ENCODE assay signal across 18 cellular contexts in genomic region chr19:14437578-14438140, GRCh38. TPM values are rescaled to one million over a fixed set of nuclear protein-coding genes. Genes with fewer than 3 reads are reported as not detected.
DNase-seq lines count a peak whose midpoint lies in the region; ATAC-seq and TF ChIP-seq lines count a peak whose summit lies in the region.
"Had no signal": no experiment of that assay in that cellular context is flagged by ENCODE, and none has a peak within 500 bp of the region (broad histone marks: within the 10 kb centered on the region; RNA-seq: fewer than 3 reads in every experiment).

No MANE protein-coding gene starts in this region.

- H3K4me2 ChIP-seq in DOHH2 (ENCODE audit: low read length) (0 out of 2 replicates have a peak overlapping the region, but pooled peaks have one; percentile 9), mesendoderm (ENCODE audit: low read length) (no peak overlapping the region)

- H3K27me3 ChIP-seq in CD4-positive, alpha-beta T cell (ENCODE audit: control insufficient read depth, insufficient read depth, low read length): no peaks in the 10 kb centered on the region
- no peaks in the 10 kb centered on the region for H3K27me3 ChIP-seq in DOHH2 (ENCODE audit: control insufficient read depth, low read length)
- H3K27me3 ChIP-seq in mesendoderm (ENCODE audit: insufficient read depth, low read length, poor library complexity): no peaks in the 10 kb centered on the region
- H3K27me3 ChIP-seq: BE2C had no signal

- no peak overlapping the region for H2AK5ac ChIP-seq in mesendoderm (ENCODE audit: low read length)

- no CpG with 5 or more reads among the region's 7 CpGs for WGBS in mesendoderm (ENCODE audit: extremely low coverage, insufficient coverage, low lambda C conversion rate)

- H3K4ac ChIP-seq in mesendoderm (ENCODE audit: low read depth, low read length): no peak overlapping the region

- H3K9me3 ChIP-seq in CD4-positive, alpha-beta T cell (ENCODE audit: control insufficient read depth, low read length): no peaks in the 10 kb centered on the region
- no peaks in the 10 kb centered on the region for H3K9me3 ChIP-seq in DOHH2 (ENCODE audit: control insufficient read depth, insufficient read depth, low read length)
- H3K9me3 ChIP-seq: BE2C had no signal

- H4K8ac ChIP-seq in mesendoderm (ENCODE audit: low read depth, low read length): no peak overlapping the region

- H3F3A ChIP-seq in DOHH2 (ENCODE audit: control insufficient read depth, insufficient read depth): peaks cover 12% of the 10 kb centered on the region; the same call in 1 of the 2 replicates

- H3K4me1 ChIP-seq in DOHH2 (ENCODE audit: control insufficient read depth, low read length): peaks cover 62% of the 10 kb centered on the region
- H3K4me1 ChIP-seq in mesendoderm (ENCODE audit: control insufficient read depth, low read depth, low read length): no peaks in the 10 kb centered on the region
- H3K4me1 ChIP-seq: BE2C had no signal

- no peak overlapping the region for H3K23ac ChIP-seq in mesendoderm (ENCODE audit: low read length)

- H2BK5ac ChIP-seq in mesendoderm (ENCODE audit: low read length): no peak overlapping the region

- DNase-seq in CD4-positive, alpha-beta T cell: no peak
- no peak for DNase-seq in activated CD4-positive, alpha-beta memory T cell treated with anti-CD3 and anti-CD28 coated beads for 36 hours
- DNase-seq in mesendoderm (peak; percentile 34), NCI-H2107 treated with DMSO at 0.1 percent for 48 hours (lab: John Stamatoyannopoulos, UW; ENCODE audit: unreplicated experiment) (no peak), HT-29 (ENCODE audit: low spot score) (no peak)
- DNase-seq: activated gamma-delta T cell, BE2C, dermis blood vessel endothelial cell, left ventricle myocardium superior, NCI-H1092, NCI-H2107, NCI-H82 had no signal

- H3K9me3 Mint-ChIP-seq in CD4-positive, alpha-beta T cell: no peaks in the 10 kb centered on the region
- H3K9me3 Mint-ChIP-seq in activated CD4-positive, alpha-beta memory T cell treated with anti-CD3 and anti-CD28 coated beads for 36 hours: no peaks in the 10 kb centered on the region

- ATAC-seq in CD4-positive, alpha-beta T cell (ENCODE audit: poor library complexity): no peak
- no peak for ATAC-seq in GM18517 (IDR thresholded peaks at IDR 0.05; ENCODE audit: unreplicated experiment)
- ATAC-seq: left ventricle myocardium superior, SK-N-SH treated with all-trans-retinoic acid at 6 μM for 48 hours had no signal

- no peak overlapping the region for H3K56ac ChIP-seq in mesendoderm (ENCODE audit: low read length)

- H3K9me2 ChIP-seq in DOHH2 (replicated peaks; ENCODE audit: control insufficient read depth, low read length): no peaks in the 10 kb centered on the region

- CTCF ChIA-PET in CD4-positive, alpha-beta T cell (lab: Charles Lee): interaction anchor here (0.9 to 1.3 kb wide), 2 partner anchors 35 to 301 kb away, joined by 5 read pairs; partner anchors contain the start of gene ASF1B
- CTCF ChIA-PET in activated CD4-positive, alpha-beta memory T cell treated with anti-CD3 and anti-CD28 coated beads for 36 hours (lab: Charles Lee): no interaction called here

- H4K5ac ChIP-seq in mesendoderm (ENCODE audit: low read length): no peak overlapping the region

- POLR2A ChIA-PET in CD4-positive, alpha-beta T cell (lab: Charles Lee): interaction anchor here (0.8 to 1.0 kb wide), 3 partner anchors 8 to 57 kb away, joined by 3 read pairs; partner anchors contain the start of gene ADGRE5
- POLR2A ChIA-PET in activated CD4-positive, alpha-beta memory T cell treated with anti-CD3 and anti-CD28 coated beads for 36 hours (lab: Charles Lee): interaction anchor here (0.7 kb wide), 1 partner anchor 29 kb away, joined by 3 read pairs; no protein-coding TSS in a partner anchor

- H4K20me1 ChIP-seq in DOHH2 (ENCODE audit: control insufficient read depth, insufficient read depth, low read depth, low read length): peaks cover 8% of the 10 kb centered on the region

- no peak for TF ChIP-seq CTCF in CD4-positive, alpha-beta T cell (IDR thresholded peaks at IDR 0.05)
- no peak for TF ChIP-seq CTCF in DOHH2 (IDR thresholded peaks at IDR 0.05; ENCODE audit: low read depth, low read length, poor library complexity, severe bottlenecking)

- no peak overlapping the region for H3K9ac ChIP-seq in mesendoderm (ENCODE audit: low read length)
- H3K9ac ChIP-seq: parathyroid adenoma had no signal

- H3K36me3 Mint-ChIP-seq in CD4-positive, alpha-beta T cell (ENCODE audit: low read depth): peaks cover 22% of the 10 kb centered on the region
- peaks cover 15% of the 10 kb centered on the region for H3K36me3 Mint-ChIP-seq in activated CD4-positive, alpha-beta memory T cell treated with anti-CD3 and anti-CD28 coated beads for 36 hours

- H3K4me3 ChIP-seq in DOHH2 (ENCODE audit: low read length) (no peak overlapping the region), mesendoderm (ENCODE audit: low read length) (no peak overlapping the region)
- H3K4me3 ChIP-seq: skin epidermis had no signal

- no peaks in the 10 kb centered on the region for H3K27me3 Mint-ChIP-seq in CD4-positive, alpha-beta T cell
- H3K27me3 Mint-ChIP-seq in activated CD4-positive, alpha-beta memory T cell treated with anti-CD3 and anti-CD28 coated beads for 36 hours: no peaks in the 10 kb centered on the region

- intact Hi-C loops in CD4-positive, alpha-beta T cell (cut with DNase I, micrococcal nuclease): no loop called here
- intact Hi-C loops in activated CD4-positive, alpha-beta memory T cell treated with anti-CD3 and anti-CD28 coated beads for 36 hours (cut with micrococcal nuclease): no loop called here

- H3K4me3 Mint-ChIP-seq in CD4-positive, alpha-beta T cell: peak overlapping the region; percentile 40
- H3K4me3 Mint-ChIP-seq in activated CD4-positive, alpha-beta memory T cell treated with anti-CD3 and anti-CD28 coated beads for 36 hours: no peak overlapping the region

- peak overlapping the region; percentile 71 for H3K27ac Mint-ChIP-seq in CD4-positive, alpha-beta T cell
- peak overlapping the region; percentile 33 for H3K27ac Mint-ChIP-seq in activated CD4-positive, alpha-beta memory T cell treated with anti-CD3 and anti-CD28 coated beads for 36 hours

- H3K79me2 ChIP-seq in DOHH2 (ENCODE audit: control insufficient read depth, low read length) (peaks cover 90% of the 10 kb centered on the region), mesendoderm (ENCODE audit: control insufficient read depth, insufficient read depth, low read length) (no peaks in the 10 kb centered on the region)

- H2BK120ac ChIP-seq in mesendoderm (ENCODE audit: low read depth, low read length): no peak overlapping the region

- no peak overlapping the region for H3K27ac ChIP-seq in CD4-positive, alpha-beta T cell (ENCODE audit: low read depth, low read length)
- H3K27ac ChIP-seq in DOHH2 (ENCODE audit: low read depth, low read length): no peak overlapping the region
- H3K27ac ChIP-seq in mesendoderm (ENCODE audit: low read depth, low read length): no peak overlapping the region
- H3K27ac ChIP-seq: parathyroid adenoma, skin epidermis had no signal

- peaks cover 65% of the 10 kb centered on the region for H3K4me1 Mint-ChIP-seq in CD4-positive, alpha-beta T cell (ENCODE audit: low read depth)
- peaks cover 46% of the 10 kb centered on the region for H3K4me1 Mint-ChIP-seq in activated CD4-positive, alpha-beta memory T cell treated with anti-CD3 and anti-CD28 coated beads for 36 hours (ENCODE audit: low read depth)

- no peak overlapping the region for H2BK15ac ChIP-seq in mesendoderm (replicated peaks; ENCODE audit: low read depth)

- no peaks in the 10 kb centered on the region for H3K79me1 ChIP-seq in mesendoderm (ENCODE audit: low read length)

- H3K36me3 ChIP-seq in DOHH2 (ENCODE audit: control insufficient read depth, low read length) (peaks cover 44% of the 10 kb centered on the region), mesendoderm (ENCODE audit: control insufficient read depth, insufficient read depth, low read length) (no peaks in the 10 kb centered on the region)

- H3K18ac ChIP-seq in mesendoderm (ENCODE audit: low read length): no peak overlapping the region

RNA-seq across cellular contexts. Expression of gene PKN1, which starts 4.6 kb away (rescaled TPM):
- 100 to 1,000 TPM; 171 TPM for total RNA-seq in CD4-positive, alpha-beta T cell
- total RNA-seq in activated CD4-positive, alpha-beta memory T cell treated with anti-CD3 and anti-CD28 coated beads for 36 hours: 100 to 1,000 TPM; 188 to 207 TPM
- 35.9 TPM for polyA plus RNA-seq in mesendoderm (2013, experiment 1 of 2)
- 37.9 TPM for polyA plus RNA-seq in mesendoderm (2013, experiment 2 of 2)
- 59.9 and 66.9 TPM in 2 replicates for total RNA-seq in HT-29 (2014; rRNA removed; shearing (Covaris generic))

RNA-seq across cellular contexts. Expression of gene DDX39A, which starts 18.5 kb away (rescaled TPM):
- total RNA-seq in CD4-positive, alpha-beta T cell: 100 to 1,000 TPM; 296 to 299 TPM
- total RNA-seq in activated CD4-positive, alpha-beta memory T cell treated with anti-CD3 and anti-CD28 coated beads for 36 hours: 100 to 1,000 TPM; 200 to 204 TPM
- polyA plus RNA-seq in mesendoderm (2013, experiment 1 of 2): 147 TPM
- polyA plus RNA-seq in mesendoderm (2013, experiment 2 of 2): 152 TPM
- total RNA-seq in HT-29 (2014; rRNA removed; shearing (Covaris generic)): 185 and 196 TPM in 2 replicates

RNA-seq across cellular contexts. Expression of gene PTGER1, which starts 37.5 kb away (rescaled TPM):
- not detected for total RNA-seq in CD4-positive, alpha-beta T cell
- under 1 TPM; 0.29 to 0.41 TPM for total RNA-seq in activated CD4-positive, alpha-beta memory T cell treated with anti-CD3 and anti-CD28 coated beads for 36 hours
- polyA plus RNA-seq in mesendoderm (2013, experiment 1 of 2): 0.11 TPM
- 0.07 TPM for polyA plus RNA-seq in mesendoderm (2013, experiment 2 of 2)
- total RNA-seq in HT-29 (2014; rRNA removed; shearing (Covaris generic)): 0.31 TPM in 1 of 2 replicates, not detected in the other
- total RNA-seq: H4, left ventricle myocardium superior had no signal

RNA-seq across cellular contexts. Expression of gene ADGRE5, which starts 56.4 kb away (rescaled TPM):
- total RNA-seq in CD4-positive, alpha-beta T cell: 100 to 1,000 TPM; 745 to 751 TPM
- total RNA-seq in activated CD4-positive, alpha-beta memory T cell treated with anti-CD3 and anti-CD28 coated beads for 36 hours: 100 to 1,000 TPM; 202 to 206 TPM
- 1.4 TPM for polyA plus RNA-seq in mesendoderm (2013, experiment 1 of 2)
- polyA plus RNA-seq in mesendoderm (2013, experiment 2 of 2): 1.7 TPM
- total RNA-seq in HT-29 (2014; rRNA removed; shearing (Covaris generic)): 41.4 and 62.8 TPM in 2 replicates

RNA-seq across cellular contexts. Expression of gene GIPC1, which starts 58.3 kb away (rescaled TPM):
- 10 to 100 TPM; 17.8 to 21.0 TPM for total RNA-seq in CD4-positive, alpha-beta T cell
- 10 to 100 TPM; 31.5 to 35.2 TPM for total RNA-seq in activated CD4-positive, alpha-beta memory T cell treated with anti-CD3 and anti-CD28 coated beads for 36 hours
- polyA plus RNA-seq in mesendoderm (2013, experiment 1 of 2): 47.1 TPM
- 46.7 TPM for polyA plus RNA-seq in mesendoderm (2013, experiment 2 of 2)
- 296 and 305 TPM in 2 replicates for total RNA-seq in HT-29 (2014; rRNA removed; shearing (Covaris generic))
